In genomic region chr10:112775347-112775746, GRCh38 we compare ENCODE assay signal across 17 cellular contexts.
DNase-seq lines count a peak whose midpoint lies in the region; ATAC-seq and TF ChIP-seq lines count a peak whose summit lies in the region.
"Had no signal": no experiment of that assay in that cellular context is flagged by ENCODE, and none has a peak within 500 bp of the region (broad histone marks: within the 10 kb centered on the region; RNA-seq: fewer than 3 reads in every experiment).

No MANE protein-coding gene starts in this region.

- H3K4me2 ChIP-seq in neural progenitor cell, result no peak overlapping the region

- H3K4me1 Mint-ChIP-seq in neural progenitor cell, result peaks cover 15% of the 10 kb centered on the region
- H3K4me1 Mint-ChIP-seq: activated T-helper 17 cell treated with anti-CD3 and anti-CD28 coated beads, Interleukin-2, amount 50 U/mL, for 72 hours had no signal

- no peak overlapping the region for H2AFZ ChIP-seq in neural progenitor cell (replicated peaks)

- H3K9me3 ChIP-seq in SK-N-MC (ENCODE audit: low read depth, low read length), result no peaks in the 10 kb centered on the region
- no peaks in the 10 kb centered on the region for H3K9me3 ChIP-seq in neural progenitor cell (ENCODE audit: low read depth)
- H3K9me3 ChIP-seq in aorta (ENCODE audit: control insufficient read depth, low read length), result no peaks in the 10 kb centered on the region
- H3K9me3 ChIP-seq: Peyer's patch, sigmoid colon had no signal

- H3F3A ChIP-seq in neural progenitor cell (ENCODE audit: low read depth), result no peaks in the 10 kb centered on the region

- H4K20me1 ChIP-seq in neural progenitor cell (ENCODE audit: low read depth), result no peaks in the 10 kb centered on the region

- H3K27ac ChIP-seq in SK-N-MC, result peak overlapping the region; percentile 19; the same call in 1 of the 2 replicates
- H3K27ac ChIP-seq in neural progenitor cell, result no peak overlapping the region
- H3K27ac ChIP-seq in aorta (ENCODE audit: low read depth in 1 of 2, low read length in 2 of 2), result no peak overlapping the region
- H3K27ac ChIP-seq: sigmoid colon had no signal

- H3K36me3 ChIP-seq in SK-N-MC (ENCODE audit: insufficient read depth, low read length) (no peaks in the 10 kb centered on the region), neural progenitor cell (no peaks in the 10 kb centered on the region), aorta (ENCODE audit: control insufficient read depth in 1 of 2, insufficient read depth in 2 of 2, low read length in 1 of 2) (no peaks in the 10 kb centered on the region)
- H3K36me3 ChIP-seq: Peyer's patch, sigmoid colon had no signal

- H3K27me3 Mint-ChIP-seq in neural progenitor cell (ENCODE audit: insufficient read depth, low read depth), result no peaks in the 10 kb centered on the region
- H3K27me3 Mint-ChIP-seq: activated T-helper 17 cell treated with anti-CD3 and anti-CD28 coated beads, Interleukin-2, amount 50 U/mL, for 72 hours had no signal

- H3K27me3 ChIP-seq in neural progenitor cell (no peaks in the 10 kb centered on the region), aorta (ENCODE audit: control insufficient read depth in 1 of 2, insufficient read depth in 2 of 2, low read length in 1 of 2) (no peaks in the 10 kb centered on the region)
- H3K27me3 ChIP-seq: Peyer's patch, sigmoid colon had no signal

- H3K27ac Mint-ChIP-seq in neural progenitor cell, result no peak overlapping the region
- H3K27ac Mint-ChIP-seq: activated T-helper 17 cell treated with anti-CD3 and anti-CD28 coated beads, Interleukin-2, amount 50 U/mL, for 72 hours; natural killer cell; T-helper 1 cell treated with Interleukin-12 subunit alpha and Interleukin-12 subunit beta and Interleukin-4 antibody, amounts not matched to agents 30 μg/mL and 1 μg/mL, for 36 hours had no signal

- H3K79me2 ChIP-seq in neural progenitor cell (ENCODE audit: low read depth), result no peaks in the 10 kb centered on the region

- 76 to 86% methylated on average over 2 of the region's 2 CpGs for WGBS in aorta, 2 donors

- H3K4me3 ChIP-seq in SK-N-MC, result peak overlapping the region; percentile 56
- no peak overlapping the region for H3K4me3 ChIP-seq in fibroblast of pulmonary artery (replicated peaks; ENCODE audit: low read depth, low read length)
- no peak overlapping the region for H3K4me3 ChIP-seq in neural progenitor cell
- no peak overlapping the region for H3K4me3 ChIP-seq in aorta (ENCODE audit: low read length in 2 of 2)
- H3K4me3 ChIP-seq: Peyer's patch, sigmoid colon had no signal

- H3K9ac ChIP-seq in SK-N-MC (ENCODE audit: insufficient read length), result no peak overlapping the region
- H3K9ac ChIP-seq in neural progenitor cell, result no peak overlapping the region

- H3K4me1 ChIP-seq in neural progenitor cell (no peaks in the 10 kb centered on the region), aorta (ENCODE audit: control insufficient read depth in 1 of 2, insufficient read depth in 2 of 2, low read length in 2 of 2) (no peaks in the 10 kb centered on the region)

- no peak overlapping the region for H3K4me3 Mint-ChIP-seq in neural progenitor cell
- H3K4me3 Mint-ChIP-seq: activated T-helper 17 cell treated with anti-CD3 and anti-CD28 coated beads, Interleukin-2, amount 50 U/mL, for 72 hours; natural killer cell; T-helper 1 cell treated with Interleukin-12 subunit alpha and Interleukin-12 subunit beta and Interleukin-4 antibody, amounts not matched to agents 30 μg/mL and 1 μg/mL, for 36 hours had no signal

- no peak for ATAC-seq in GM21367 (IDR thresholded peaks at IDR 0.05; ENCODE audit: unreplicated experiment)
- ATAC-seq in aorta (ENCODE audit: low FRiP score), result no peak
- ATAC-seq: activated T-helper 17 cell treated with anti-CD3 and anti-CD28 coated beads, Interleukin-2, amount 50 U/mL, for 72 hours; natural killer cell had no signal

- peaks cover 4% of the 10 kb centered on the region for H3K9me3 Mint-ChIP-seq in neural progenitor cell
- H3K9me3 Mint-ChIP-seq: activated T-helper 17 cell treated with anti-CD3 and anti-CD28 coated beads, Interleukin-2, amount 50 U/mL, for 72 hours; natural killer cell; T-helper 1 cell treated with Interleukin-12 subunit alpha and Interleukin-12 subunit beta and Interleukin-4 antibody, amounts not matched to agents 30 μg/mL and 1 μg/mL, for 36 hours had no signal

- peaks cover 7% of the 10 kb centered on the region for H3K36me3 Mint-ChIP-seq in neural progenitor cell
- H3K36me3 Mint-ChIP-seq: natural killer cell had no signal

- DNase-seq in EL (peak; percentile 26), SK-N-MC (ENCODE audit: low read depth, low spot score) (no peak), fibroblast of pulmonary artery (ENCODE audit: low read depth) (no peak), neural progenitor cell (ENCODE audit: low spot score) (no peak), aorta (no peak), superior temporal gyrus (ENCODE audit: extremely low spot score) (no peak)
- DNase-seq in activated CD4-positive, alpha-beta T cell treated with anti-CD3 and anti-CD28 coated beads, Interleukin-2, amount 50 U/mL, for 1 hour, result no peak
- DNase-seq: effector CD4-positive, alpha-beta T cell; H7; natural killer cell; NCI-H1694 treated with DMSO at 0.1 percent for 48 hours; sigmoid colon; stimulated activated naive CD4-positive, alpha-beta T cell treated with Interleukin-2 at 50 U/mL for 16 hours had no signal

- intact Hi-C loops in aorta (cut with DNase I), result no loop called here

- TF ChIP-seq CTCF in fibroblast of pulmonary artery (IDR thresholded peaks at IDR 0.05; ENCODE audit: low read length, missing control alignments) (peak; percentile 35), neural progenitor cell (IDR thresholded peaks at IDR 0.05) (peak; percentile 24)
